9 cellular contexts compared by ENCODE assay signal in genomic region chr21:33070921-33071877, GRCh38. TPM values are rescaled to one million over a fixed set of nuclear protein-coding genes. Genes with fewer than 3 reads are reported as not detected.
DNase-seq lines count a peak whose midpoint lies in the region; ATAC-seq and TF ChIP-seq lines count a peak whose summit lies in the region.
"Had no signal": no experiment of that assay in that cellular context is flagged by ENCODE, and none has a peak within 500 bp of the region (broad histone marks: within the 10 kb centered on the region; RNA-seq: fewer than 3 reads in every experiment).

No MANE protein-coding gene starts in this region.

- H3K9me3 Mint-ChIP-seq in activated T-cell treated with anti-CD3 and anti-CD28 coated beads, Interleukin-2, amount 50 U/mL, for 24 hours, result no peaks in the 10 kb centered on the region

- H3K4me3 Mint-ChIP-seq in activated T-cell treated with anti-CD3 and anti-CD28 coated beads, Interleukin-2, amount 50 U/mL, for 24 hours, result peak overlapping the region; percentile 72

- H2AFZ ChIP-seq in hepatocyte, result peak overlapping the region; percentile 24

- no peak for ATAC-seq in HG03442 (IDR thresholded peaks at IDR 0.05; ENCODE audit: unreplicated experiment)

- H3K9me3 ChIP-seq in cardiac muscle cell (ENCODE audit: low read depth) (no peaks in the 10 kb centered on the region), hepatocyte (ENCODE audit: low read depth) (peaks cover 7% of the 10 kb centered on the region)

- no peak overlapping the region for H3K27ac Mint-ChIP-seq in activated T-cell treated with anti-CD3 and anti-CD28 coated beads, Interleukin-2, amount 50 U/mL, for 24 hours

- no peaks in the 10 kb centered on the region for H3K9me2 ChIP-seq in hepatocyte (replicated peaks; ENCODE audit: insufficient read depth)

- peaks cover 87% of the 10 kb centered on the region for H3K27me3 Mint-ChIP-seq in activated T-cell treated with anti-CD3 and anti-CD28 coated beads, Interleukin-2, amount 50 U/mL, for 24 hours

- WGBS in hepatocyte (ENCODE audit: low lambda C conversion rate, missing lambda C conversion rate), result 2% methylated on average over 68 of the region's 87 CpGs

- H3K79me2 ChIP-seq in hepatocyte, result no peaks in the 10 kb centered on the region

- no peaks in the 10 kb centered on the region for H4K20me1 ChIP-seq in hepatocyte (ENCODE audit: insufficient read depth, poor library complexity, severe bottlenecking)

- no peaks in the 10 kb centered on the region for H3K36me3 Mint-ChIP-seq in activated T-cell treated with anti-CD3 and anti-CD28 coated beads, Interleukin-2, amount 50 U/mL, for 24 hours (ENCODE audit: low read depth)

- DNase-seq in cardiac muscle cell (ENCODE audit: low read depth in 1 of 2, low spot score in 1 of 2), result peak; percentile 4 to 13
- no peak for DNase-seq in cardiac septum (ENCODE audit: low spot score)
- peak; percentile 51 for DNase-seq in activated T-cell treated with anti-CD3 and anti-CD28 coated beads, Interleukin-2, amount 50 U/mL, for 24 hours
- no peak for DNase-seq in hepatocyte (ENCODE audit: low spot score)
- no peak for DNase-seq in NCI-H345 (lab: John Stamatoyannopoulos, UW)
- DNase-seq in SHP77 treated with DMSO at 0.1 percent for 48 hours (lab: John Stamatoyannopoulos, UW), result no peak

- no peak overlapping the region for H3K27ac ChIP-seq in cardiac muscle cell
- H3K27ac ChIP-seq in hepatocyte, result no peak overlapping the region
- H3K27ac ChIP-seq in skin epidermis, result no peak overlapping the region

- H3K27me3 ChIP-seq in cardiac muscle cell (peaks cover 100% of the 10 kb centered on the region), hepatocyte (peaks cover 93% of the 10 kb centered on the region)

- H3K36me3 ChIP-seq in cardiac muscle cell, result no peaks in the 10 kb centered on the region
- H3K36me3 ChIP-seq in hepatocyte (replicated peaks; ENCODE audit: insufficient read depth, low read depth), result no peaks in the 10 kb centered on the region

- peaks cover 21% of the 10 kb centered on the region for H3K4me1 Mint-ChIP-seq in activated T-cell treated with anti-CD3 and anti-CD28 coated beads, Interleukin-2, amount 50 U/mL, for 24 hours (ENCODE audit: low read depth)

- H3K4me3 ChIP-seq in cardiac muscle cell, result peak overlapping the region; percentile 37
- H3K4me3 ChIP-seq in hepatocyte, result no peak overlapping the region
- H3K4me3 ChIP-seq in skin epidermis, result peak overlapping the region in 6 of 7 experiments; percentile 5 to 34 (median 17)

- peak overlapping the region; percentile 91 for H3K4me2 ChIP-seq in hepatocyte

- intact Hi-C loops in cardiac septum (cut with DNase I), result no loop called here

- TF ChIP-seq CTCF in cardiac muscle cell (IDR thresholded peaks at IDR 0.05; ENCODE audit: low read depth, low read length), result no peak
- no peak for TF ChIP-seq CTCF in hepatocyte (IDR thresholded peaks at IDR 0.05; ENCODE audit: poor library complexity)

- H3K4me1 ChIP-seq in cardiac muscle cell (ENCODE audit: low read depth), result no peaks in the 10 kb centered on the region
- peaks cover 24% of the 10 kb centered on the region for H3K4me1 ChIP-seq in hepatocyte (ENCODE audit: insufficient read depth)

RNA-seq across cellular contexts. Expression of gene OLIG1, which starts 1.3 kb away (rescaled TPM):
- total RNA-seq in cardiac muscle cell (0.63 TPM in 1 of 2 replicates, not detected in the other), cardiac septum (0.32 TPM), hepatocyte (not detected in 2 replicates)
- polyA plus RNA-seq in cardiac muscle cell (0.65 and 0.74 TPM in 2 replicates), hepatocyte (not detected in 2 replicates)
- total RNA-seq: activated CD8-positive, alpha-beta memory T cell treated with anti-CD3 and anti-CD28 coated beads for 36 hours had no signal

RNA-seq across cellular contexts. Expression of gene OLIG2, which starts 45.5 kb away (rescaled TPM):
- 0.09 TPM in 1 of 2 replicates, not detected in the other for total RNA-seq in cardiac muscle cell
- not detected in 2 replicates for polyA plus RNA-seq in cardiac muscle cell
- total RNA-seq in cardiac septum, result not detected
- total RNA-seq in hepatocyte, result not detected in 2 replicates
- polyA plus RNA-seq in hepatocyte, result not detected in 2 replicates
- total RNA-seq: activated CD8-positive, alpha-beta memory T cell treated with anti-CD3 and anti-CD28 coated beads for 36 hours had no signal

Comparison
In these comparisons a context has a peak if more than half of its experiments do, and no peak if none do; other contexts are left out.
1. DNase-seq: peak in cardiac muscle cell (2 of 2) and activated T-cell treated with anti-CD3 and anti-CD28 coated beads, Interleukin-2, amount 50 U/mL, for 24 hours (single experiment); none in cardiac septum (single experiment), hepatocyte (single experiment), NCI-H345 (single experiment) and SHP77 treated with DMSO at 0.1 percent for 48 hours (single experiment).